2 cellular contexts compared by ENCODE assay signal in genomic region chr10:132207536-132208488, GRCh38.
TF ChIP-seq lines count a peak whose summit lies in the region.

No MANE protein-coding gene starts in this region.

TF ChIP-seq in IMR-90, 13 proteins besides CTCF, POLR2A, EP300 and RAD21:
- TF ChIP-seq NFE2L2 (IDR thresholded peaks at IDR 0.05; ENCODE audit: low read depth, low read length) (no peak), BHLHE40 (IDR thresholded peaks at IDR 0.05; ENCODE audit: low read depth, low read length) (no peak), FOS (IDR thresholded peaks at IDR 0.05; ENCODE audit: low read depth, low read length) (no peak), MAZ (IDR thresholded peaks at IDR 0.05; ENCODE audit: borderline replicate concordance, low read depth, low read length) (no peak), ELK1 (IDR thresholded peaks at IDR 0.05; ENCODE audit: borderline replicate concordance, low read depth, low read length) (no peak), MAFK (IDR thresholded peaks at IDR 0.05; ENCODE audit: low read depth, low read length) (no peak), USF2 (IDR thresholded peaks at IDR 0.05; ENCODE audit: low read depth, low read length) (no peak), MXI1 (IDR thresholded peaks at IDR 0.05; ENCODE audit: borderline replicate concordance, low read depth, low read length) (no peak), RCOR1 (IDR thresholded peaks at IDR 0.05; ENCODE audit: insufficient replicate concordance, low read length) (no peak), RFX5 (IDR thresholded peaks at IDR 0.05; ENCODE audit: low read depth, low read length) (no peak), CHD1 (IDR thresholded peaks at IDR 0.05; ENCODE audit: low read depth, low read length) (no peak)

TF ChIP-seq in neural cell, 6 proteins besides CTCF, POLR2A, EP300 and RAD21:
- TF ChIP-seq POLR2AphosphoS5 (IDR thresholded peaks at IDR 0.05), result peak; percentile 4
- no peak for TF ChIP-seq MXI1 (conservative IDR thresholded peaks at IDR 0.05; ENCODE audit: poor library complexity, severe bottlenecking)
